12 cellular contexts compared by ENCODE assay signal in the genomic region with DNA sequence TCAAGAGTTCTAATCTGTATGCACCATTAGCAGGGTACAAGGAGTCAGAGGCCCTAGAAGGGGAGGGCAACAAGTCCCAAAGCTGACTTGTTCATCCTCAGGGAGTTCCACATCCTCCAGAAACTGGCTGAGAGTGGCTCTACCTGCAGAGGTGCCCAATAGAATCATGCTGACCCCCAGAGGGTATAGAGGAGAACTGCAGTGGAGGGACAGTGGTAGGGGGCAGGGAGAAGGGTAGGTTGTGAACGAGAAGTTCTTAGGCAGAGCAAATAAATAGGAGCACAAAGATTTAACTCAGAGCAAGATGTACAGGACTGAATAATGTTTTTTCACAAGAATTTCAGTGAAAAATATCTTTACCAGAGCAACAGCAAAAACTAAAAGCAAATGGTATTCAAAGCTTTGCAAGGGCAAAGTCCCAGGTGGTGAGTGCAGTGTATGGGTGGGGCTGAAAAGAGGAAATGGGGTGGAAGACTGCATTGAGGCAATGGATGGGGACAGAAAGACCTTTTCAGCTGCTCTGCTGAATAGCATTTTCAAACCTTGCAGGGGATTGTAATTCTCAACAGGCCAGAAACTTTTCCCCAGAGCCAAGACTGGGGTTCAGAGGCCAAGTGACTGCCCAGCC. TPM values are rescaled to one million over a fixed set of nuclear protein-coding genes. Genes with fewer than 3 reads are reported as not detected.
DNase-seq lines count a peak whose midpoint lies in the region; ATAC-seq lines count a peak whose summit lies in the region.
"Had no signal": no experiment of that assay in that cellular context is flagged by ENCODE, and none has a peak within 500 bp of the region (broad histone marks: within the 10 kb centered on the region; RNA-seq: fewer than 3 reads in every experiment).

No MANE protein-coding gene starts in this region.

- no peak for DNase-seq in activated CD4-positive, CD25-positive, alpha-beta regulatory T cell treated with anti-CD3 and anti-CD28 coated beads, Interleukin-2, amount 50 U/mL, for 72 hours
- DNase-seq in T-helper 17 cell (no peak), NCI-H748 treated with DMSO at 0.1 percent for 48 hours (lab: John Stamatoyannopoulos, UW) (no peak)
- DNase-seq in stimulated activated CD4-positive, alpha-beta T cell treated with anti-CD3 and anti-CD28 coated beads, Interleukin-2, amount 100 ng/mL, for 48 hours, result no peak
- DNase-seq: adrenal gland, NCI-H1105 had no signal

- no peaks in the 10 kb centered on the region for H3K9me3 ChIP-seq in T-helper 17 cell (ENCODE audit: control insufficient read depth, low read length, poor library complexity, severe bottlenecking)
- H3K9me3 ChIP-seq: adrenal gland had no signal

- H3K4me3 Mint-ChIP-seq in T-helper 17 cell, result peak overlapping the region; percentile 43
- no peak overlapping the region for H3K4me3 Mint-ChIP-seq in stimulated activated naive CD8-positive, alpha-beta T cell treated with anti-CD3 and anti-CD28 coated beads, Interleukin-15, Interleukin-2, amounts not matched to agents 100 ng/mL and 50 ng/mL, for 24 hours

- H3K9me3 Mint-ChIP-seq in stimulated activated naive CD8-positive, alpha-beta T cell treated with anti-CD3 and anti-CD28 coated beads, Interleukin-15, Interleukin-2, amounts not matched to agents 100 ng/mL and 50 ng/mL, for 24 hours, result peaks cover 3% of the 10 kb centered on the region

- peak; percentile 70 to 73 for ATAC-seq in activated CD4-positive, CD25-positive, alpha-beta regulatory T cell treated with anti-CD3 and anti-CD28 coated beads, Interleukin-2, amount 50 U/mL, for 24 hours
- ATAC-seq in HG03139 (IDR thresholded peaks at IDR 0.05; ENCODE audit: unreplicated experiment) (peak; percentile 43), T-helper 17 cell (peak; percentile 64), HG03196 (IDR thresholded peaks at IDR 0.05; ENCODE audit: unreplicated experiment) (no peak)

- H3K36me3 Mint-ChIP-seq in T-helper 17 cell (ENCODE audit: low read depth), result no peaks in the 10 kb centered on the region
- H3K36me3 Mint-ChIP-seq in stimulated activated naive CD8-positive, alpha-beta T cell treated with anti-CD3 and anti-CD28 coated beads, Interleukin-15, Interleukin-2, amounts not matched to agents 100 ng/mL and 50 ng/mL, for 24 hours (ENCODE audit: low read depth), result no peaks in the 10 kb centered on the region

- H3K27ac Mint-ChIP-seq in T-helper 17 cell, result no peak overlapping the region
- peak overlapping the region; percentile 61 for H3K27ac Mint-ChIP-seq in stimulated activated naive CD8-positive, alpha-beta T cell treated with anti-CD3 and anti-CD28 coated beads, Interleukin-15, Interleukin-2, amounts not matched to agents 100 ng/mL and 50 ng/mL, for 24 hours

- peaks cover 14% of the 10 kb centered on the region for H3K27me3 Mint-ChIP-seq in T-helper 17 cell
- peaks cover 4% of the 10 kb centered on the region for H3K27me3 Mint-ChIP-seq in stimulated activated naive CD8-positive, alpha-beta T cell treated with anti-CD3 and anti-CD28 coated beads, Interleukin-15, Interleukin-2, amounts not matched to agents 100 ng/mL and 50 ng/mL, for 24 hours

- no peaks in the 10 kb centered on the region for H3K4me1 Mint-ChIP-seq in T-helper 17 cell
- peaks cover 25% of the 10 kb centered on the region for H3K4me1 Mint-ChIP-seq in stimulated activated naive CD8-positive, alpha-beta T cell treated with anti-CD3 and anti-CD28 coated beads, Interleukin-15, Interleukin-2, amounts not matched to agents 100 ng/mL and 50 ng/mL, for 24 hours (ENCODE audit: low read depth)

RNA-seq across cellular contexts. Expression of gene FCRL2, which starts 3.1 kb away (rescaled TPM):
- total RNA-seq in T-helper 17 cell, result 1 to 10 TPM in 1 of 2 donors, under 1 TPM in 1; 0.44 to 3.9 TPM
- total RNA-seq: adrenal gland, myocyte, subcutaneous adipose tissue had no signal

RNA-seq across cellular contexts. Expression of gene FCRL1, which starts 46.1 kb away (rescaled TPM):
- total RNA-seq in T-helper 17 cell, result 10 to 100 TPM in 1 of 2 donors, 1 to 10 TPM in 1; 1.0 to 22.4 TPM
- total RNA-seq: myocyte had no signal
